9 cellular contexts compared by ENCODE assay signal in genomic region chr22:19085233-19086043, GRCh38. TPM values are rescaled to one million over a fixed set of nuclear protein-coding genes. Genes with fewer than 3 reads are reported as not detected.
DNase-seq lines count a peak whose midpoint lies in the region; ATAC-seq and TF ChIP-seq lines count a peak whose summit lies in the region.
"Had no signal": no experiment of that assay in that cellular context is flagged by ENCODE, and none has a peak within 500 bp of the region (broad histone marks: within the 10 kb centered on the region; RNA-seq: fewer than 3 reads in every experiment).

No MANE protein-coding gene starts in this region.

- no peak overlapping the region for H3K4me3 ChIP-seq in choroid plexus epithelial cell (ENCODE audit: low read depth, low read length)

- H3K27ac Mint-ChIP-seq in mesothelial cell of epicardium: peak overlapping the region; percentile 2
- H3K27ac Mint-ChIP-seq in activated CD4-positive, alpha-beta T cell treated with anti-CD3 and anti-CD28 coated beads, Interleukin-2, amount 10 ng/mL, durations not matched to agents 24 days and 14 days: no peak overlapping the region

- intact Hi-C loops in activated CD4-positive, alpha-beta T cell treated with anti-CD3 and anti-CD28 coated beads, Interleukin-2, amount 10 ng/mL, durations not matched to agents 24 days and 14 days (cut with micrococcal nuclease): no loop called here

- H3K9me3 Mint-ChIP-seq in mesothelial cell of epicardium: no peaks in the 10 kb centered on the region
- H3K9me3 Mint-ChIP-seq in activated CD4-positive, alpha-beta T cell treated with anti-CD3 and anti-CD28 coated beads, Interleukin-2, amount 10 ng/mL, durations not matched to agents 24 days and 14 days: no peaks in the 10 kb centered on the region

- H3K4me1 Mint-ChIP-seq in mesothelial cell of epicardium: no peaks in the 10 kb centered on the region
- peaks cover 6% of the 10 kb centered on the region for H3K4me1 Mint-ChIP-seq in activated CD4-positive, alpha-beta T cell treated with anti-CD3 and anti-CD28 coated beads, Interleukin-2, amount 10 ng/mL, durations not matched to agents 24 days and 14 days

- no peaks in the 10 kb centered on the region for H3K27me3 Mint-ChIP-seq in mesothelial cell of epicardium (ENCODE audit: low read depth)
- no peaks in the 10 kb centered on the region for H3K27me3 Mint-ChIP-seq in activated CD4-positive, alpha-beta T cell treated with anti-CD3 and anti-CD28 coated beads, Interleukin-2, amount 10 ng/mL, durations not matched to agents 24 days and 14 days

- H3K4me3 Mint-ChIP-seq in mesothelial cell of epicardium: no peak overlapping the region
- no peak overlapping the region for H3K4me3 Mint-ChIP-seq in activated CD4-positive, alpha-beta T cell treated with anti-CD3 and anti-CD28 coated beads, Interleukin-2, amount 10 ng/mL, durations not matched to agents 24 days and 14 days

- no peak overlapping the region for H3K27ac ChIP-seq in C4-2B
- H3K27ac ChIP-seq: parathyroid adenoma had no signal

- peak; percentile 55 for TF ChIP-seq CTCF in C4-2B (conservative IDR thresholded peaks at IDR 0.05)
- peak; percentile 71 for TF ChIP-seq CTCF in choroid plexus epithelial cell (conservative IDR thresholded peaks at IDR 0.05; ENCODE audit: low read depth, low read length)
- TF ChIP-seq CTCF in mesothelial cell of epicardium (IDR thresholded peaks at IDR 0.05; ENCODE audit: unreplicated experiment): no peak

- ATAC-seq in GM21529 (IDR thresholded peaks at IDR 0.05; ENCODE audit: unreplicated experiment) (peak; percentile 71), GM19035 (IDR thresholded peaks at IDR 0.05; ENCODE audit: unreplicated experiment) (no peak)

- DNase-seq in NCI-H526 treated with DMSO at 0.1 percent for 48 hours (lab: John Stamatoyannopoulos, UW): peak; percentile 1
- DNase-seq in choroid plexus epithelial cell (ENCODE audit: low read depth): peak; percentile 65
- DNase-seq in mesothelial cell of epicardium (ENCODE audit: low spot score in 2 of 2, unreplicated experiment in 2 of 2): no peak
- no peak for DNase-seq in activated effector memory CD4-positive, alpha-beta T cell treated with Interleukin-2 at 50 U/mL for 16 hours
- DNase-seq in activated CD4-positive, alpha-beta T cell treated with anti-CD3 and anti-CD28 coated beads, Interleukin-2, amount 10 ng/mL, durations not matched to agents 24 days and 14 days: no peak

- peaks cover 20% of the 10 kb centered on the region for H3K36me3 Mint-ChIP-seq in mesothelial cell of epicardium
- H3K36me3 Mint-ChIP-seq in activated CD4-positive, alpha-beta T cell treated with anti-CD3 and anti-CD28 coated beads, Interleukin-2, amount 10 ng/mL, durations not matched to agents 24 days and 14 days (ENCODE audit: low read depth): peaks cover 11% of the 10 kb centered on the region

RNA-seq across cellular contexts. Expression of gene DGCR2, which starts 36.8 kb away (rescaled TPM):
- total RNA-seq in mesothelial cell of epicardium: 77.3 to 78.9 TPM (median 78.3 TPM) in 3 replicates
- total RNA-seq in activated CD4-positive, alpha-beta T cell treated with anti-CD3 and anti-CD28 coated beads, Interleukin-2, amount 10 ng/mL, durations not matched to agents 24 days and 14 days: 23.8 and 25.5 TPM in 2 replicates

RNA-seq across cellular contexts. Expression of gene TSSK2, which starts 45.7 kb away (rescaled TPM):
- not detected in 3 replicates for total RNA-seq in mesothelial cell of epicardium
- total RNA-seq in activated CD4-positive, alpha-beta T cell treated with anti-CD3 and anti-CD28 coated beads, Interleukin-2, amount 10 ng/mL, durations not matched to agents 24 days and 14 days: not detected in 2 replicates

RNA-seq across cellular contexts. Expression of gene ESS2, which starts 59.0 kb away (rescaled TPM):
- 17.3 to 18.5 TPM (median 18.1 TPM) in 3 replicates for total RNA-seq in mesothelial cell of epicardium
- 17.6 and 19.1 TPM in 2 replicates for total RNA-seq in activated CD4-positive, alpha-beta T cell treated with anti-CD3 and anti-CD28 coated beads, Interleukin-2, amount 10 ng/mL, durations not matched to agents 24 days and 14 days

Comparison
In these comparisons a context has a peak if more than half of its experiments do, and no peak if none do; other contexts are left out.
1. DNase-seq: peak in NCI-H526 treated with DMSO at 0.1 percent for 48 hours (single experiment) and choroid plexus epithelial cell (single experiment); none in mesothelial cell of epicardium (0 of 2), activated effector memory CD4-positive, alpha-beta T cell treated with Interleukin-2 at 50 U/mL for 16 hours (single experiment) and activated CD4-positive, alpha-beta T cell treated with anti-CD3 and anti-CD28 coated beads, Interleukin-2, amount 10 ng/mL, durations not matched to agents 24 days and 14 days (single experiment).